In the genomic region with DNA sequence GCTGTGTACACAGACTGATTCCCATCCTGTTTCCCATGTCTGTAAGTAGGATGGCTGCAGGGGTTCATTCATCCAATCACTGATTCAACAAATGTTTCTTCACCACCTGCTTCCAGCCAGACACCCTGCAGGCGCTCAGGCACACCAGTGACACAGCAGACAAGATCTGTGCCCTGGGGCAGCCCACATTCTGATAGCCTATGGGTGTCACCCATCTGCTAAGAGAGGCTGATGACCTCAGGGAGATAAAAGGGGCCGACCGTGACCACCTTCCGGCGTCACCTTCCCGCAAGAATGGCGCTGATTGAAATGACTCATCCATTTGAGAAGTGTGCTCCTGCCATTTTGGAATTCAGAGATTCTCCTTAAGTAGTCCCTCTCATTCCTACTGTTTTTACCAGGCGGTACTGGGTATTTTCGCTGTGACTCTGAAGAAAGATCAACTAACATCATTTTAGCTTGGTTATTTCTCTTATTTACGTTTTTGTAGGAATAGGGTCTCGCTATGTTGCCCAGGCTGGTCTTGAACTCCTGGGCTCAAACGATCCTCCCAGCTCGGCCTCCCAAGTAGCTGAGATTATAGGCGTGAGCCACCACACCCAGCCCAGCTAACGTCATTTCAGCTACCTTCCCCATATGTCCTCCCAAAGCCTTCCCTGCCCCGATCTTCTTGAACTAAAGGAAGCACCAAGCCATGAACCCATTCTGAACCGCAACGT, we compare ENCODE assay signal across 16 cellular contexts.
DNase-seq lines count a peak whose midpoint lies in the region; ATAC-seq and TF ChIP-seq lines count a peak whose summit lies in the region.
"Had no signal": no experiment of that assay in that cellular context is flagged by ENCODE, and none has a peak within 500 bp of the region (broad histone marks: within the 10 kb centered on the region; RNA-seq: fewer than 3 reads in every experiment).

No MANE protein-coding gene starts in this region.

- intact Hi-C loops in naive thymus-derived CD4-positive, alpha-beta T cell (cut with micrococcal nuclease) = no loop called here
- intact Hi-C loops in testis (cut with DNase I; ENCODE audit: low total_unique reads) = no loop called here

- peak; percentile 48 for ATAC-seq in naive thymus-derived CD4-positive, alpha-beta T cell
- ATAC-seq in GM21367 (IDR thresholded peaks at IDR 0.05; ENCODE audit: unreplicated experiment) = no peak
- ATAC-seq: activated T-helper 17 cell treated with anti-CD3 and anti-CD28 coated beads, Interleukin-2, amount 50 U/mL, for 72 hours had no signal

- H3K4me1 Mint-ChIP-seq in IgD-negative memory B cell = peaks cover 0 to 4% (median 3%) of the 10 kb centered on the region in 3 donors
- peaks cover 0 to 4% (median 2%) of the 10 kb centered on the region in 7 donors for H3K4me1 Mint-ChIP-seq in naive thymus-derived CD4-positive, alpha-beta T cell

- H3K9me3 Mint-ChIP-seq in IgD-negative memory B cell = no peaks in the 10 kb centered on the region
- H3K9me3 Mint-ChIP-seq in naive thymus-derived CD4-positive, alpha-beta T cell = no peaks in the 10 kb centered on the region
- H3K9me3 Mint-ChIP-seq: activated T-helper 17 cell treated with anti-CD3 and anti-CD28 coated beads, Interleukin-2, amount 50 U/mL, for 72 hours had no signal

- TF ChIP-seq POLR2A in testis (IDR thresholded peaks at IDR 0.05) = no peak

- H3K36me3 Mint-ChIP-seq in IgD-negative memory B cell = peaks cover 3% of the 10 kb centered on the region
- peaks cover 0 to 6% (median 0%) of the 10 kb centered on the region in 5 donors for H3K36me3 Mint-ChIP-seq in naive thymus-derived CD4-positive, alpha-beta T cell

- H3K27me3 ChIP-seq in naive thymus-derived CD4-positive, alpha-beta T cell (ENCODE audit: control insufficient read depth in 2 of 2, insufficient read depth in 2 of 2, low read length in 2 of 2) = no peaks in the 10 kb centered on the region
- H3K27me3 ChIP-seq in MG63 (no peaks in the 10 kb centered on the region), testis (no peaks in the 10 kb centered on the region)
- H3K27me3 ChIP-seq: brain microvascular endothelial cell, neutrophil, SJSA1 had no signal

- no peaks in the 10 kb centered on the region for H3K27me3 Mint-ChIP-seq in IgD-negative memory B cell
- H3K27me3 Mint-ChIP-seq in naive thymus-derived CD4-positive, alpha-beta T cell = no peaks in the 10 kb centered on the region
- H3K27me3 Mint-ChIP-seq: activated T-helper 17 cell treated with anti-CD3 and anti-CD28 coated beads, Interleukin-2, amount 50 U/mL, for 72 hours had no signal

- no peaks in the 10 kb centered on the region for H3K9me3 ChIP-seq in naive thymus-derived CD4-positive, alpha-beta T cell (ENCODE audit: control insufficient read depth in 2 of 3, low read length in 3 of 3)
- H3K9me3 ChIP-seq in MG63 = no peaks in the 10 kb centered on the region
- no peaks in the 10 kb centered on the region for H3K9me3 ChIP-seq in testis
- H3K9me3 ChIP-seq: neutrophil, SJSA1 had no signal

- CTCF ChIA-PET in naive thymus-derived CD4-positive, alpha-beta T cell (lab: Charles Lee) = no interaction called here

- H3K4me1 ChIP-seq in naive thymus-derived CD4-positive, alpha-beta T cell (ENCODE audit: control insufficient read depth in 2 of 2, insufficient read depth in 2 of 2, low read length in 2 of 2) = no peaks in the 10 kb centered on the region
- peaks cover 18% of the 10 kb centered on the region for H3K4me1 ChIP-seq in testis
- H3K4me1 ChIP-seq: SJSA1 had no signal

- WGBS in testis, 2 donors = 90 to 92% methylated on average over 18 of the region's 18 CpGs

- H3K27ac Mint-ChIP-seq in IgD-negative memory B cell = peak overlapping the region in 2 of 3 donors; percentile 22 to 56
- H3K27ac Mint-ChIP-seq in naive thymus-derived CD4-positive, alpha-beta T cell = no peak overlapping the region
- H3K27ac Mint-ChIP-seq: activated T-helper 17 cell treated with anti-CD3 and anti-CD28 coated beads, Interleukin-2, amount 50 U/mL, for 72 hours had no signal

- TF ChIP-seq CTCF in testis (IDR thresholded peaks at IDR 0.05) = no peak

- DNase-seq in A172 (ENCODE audit: low spot score) (peak; percentile 89), cerebellar cortex (ENCODE audit: low spot score) (peak; percentile 75), MG63 (no peak), putamen (ENCODE audit: low spot score) (no peak), testis (no peak)
- DNase-seq in naive thymus-derived CD4-positive, alpha-beta T cell = no peak
- DNase-seq: activated CD4-positive, CD25-positive, alpha-beta regulatory T cell treated with anti-CD3 and anti-CD28 coated beads, Interleukin-2, amount 50 U/mL, for 72 hours; brain microvascular endothelial cell; GOT3; NCI-H446; stimulated activated CD4-positive, alpha-beta T cell treated with anti-CD3 and anti-CD28 coated beads, Interleukin-4, amount 100 ng/mL, for 24 hours had no signal

- no peak overlapping the region for H3K4me3 Mint-ChIP-seq in IgD-negative memory B cell
- H3K4me3 Mint-ChIP-seq in naive thymus-derived CD4-positive, alpha-beta T cell = no peak overlapping the region
- H3K4me3 Mint-ChIP-seq: activated T-helper 17 cell treated with anti-CD3 and anti-CD28 coated beads, Interleukin-2, amount 50 U/mL, for 72 hours had no signal

- H3K36me3 ChIP-seq in naive thymus-derived CD4-positive, alpha-beta T cell (ENCODE audit: control insufficient read depth in 2 of 3, insufficient read depth in 3 of 3, low read length in 3 of 3) = no peaks in the 10 kb centered on the region
- H3K36me3 ChIP-seq in MG63 = peaks cover 30% of the 10 kb centered on the region
- no peaks in the 10 kb centered on the region for H3K36me3 ChIP-seq in testis (ENCODE audit: low read depth, missing control alignments)
- H3K36me3 ChIP-seq: brain microvascular endothelial cell, neutrophil had no signal

- H3K27ac ChIP-seq in naive thymus-derived CD4-positive, alpha-beta T cell (ENCODE audit: low read depth, low read length) = no peak overlapping the region
- no peak overlapping the region for H3K27ac ChIP-seq in testis
- H3K27ac ChIP-seq: brain microvascular endothelial cell, neutrophil, SJSA1 had no signal

- POLR2A ChIA-PET in naive thymus-derived CD4-positive, alpha-beta T cell (lab: Charles Lee) = no interaction called here

- no peak overlapping the region for H3K4me3 ChIP-seq in naive thymus-derived CD4-positive, alpha-beta T cell (ENCODE audit: low read length)
- H3K4me3 ChIP-seq in MG63 (no peak overlapping the region), testis (no peak overlapping the region)
- H3K4me3 ChIP-seq: SJSA1 had no signal

Comparison
In these comparisons a context has a peak if more than half of its experiments do, and no peak if none do; other contexts are left out.
1. DNase-seq: peak in A172 (single experiment) and cerebellar cortex (single experiment); none in naive thymus-derived CD4-positive, alpha-beta T cell (0 of 9), MG63 (single experiment), putamen (single experiment) and testis (single experiment).
2. H3K27ac Mint-ChIP-seq: peak in IgD-negative memory B cell (2 of 3); none in naive thymus-derived CD4-positive, alpha-beta T cell (0 of 9).